1 cellular context compared by ENCODE assay signal in the genomic region with DNA sequence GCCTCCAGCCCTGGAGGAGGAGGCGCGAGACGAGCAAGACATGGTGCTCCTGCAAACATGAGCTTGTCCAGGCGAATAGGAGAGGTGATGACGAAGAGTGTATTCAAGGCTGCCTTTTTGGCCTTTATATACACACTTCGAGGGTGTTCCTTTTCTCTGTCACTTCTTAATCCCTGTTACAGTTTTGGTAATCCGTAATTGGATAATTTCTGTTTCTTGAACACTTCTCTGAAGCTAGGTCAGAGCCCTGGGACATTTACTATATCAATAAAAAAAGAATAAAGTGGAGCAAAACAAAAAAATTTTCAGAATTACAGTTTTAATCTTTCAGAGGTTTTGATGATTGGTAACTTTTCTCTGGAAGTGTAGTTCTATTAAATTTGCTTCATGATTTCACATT.
TF ChIP-seq lines count a peak whose summit lies in the region.

A gene (minus strand): TSS at position 101 of the 400 bp plus-strand sequence. CDS start 59 bp downstream, at position 42.

TF ChIP-seq in IMR-90, 13 proteins besides CTCF, POLR2A, EP300 and RAD21:
- no peak for TF ChIP-seq CEBPB (IDR thresholded peaks at IDR 0.05; ENCODE audit: low read depth, low read length)
- no peak for TF ChIP-seq NFE2L2 (IDR thresholded peaks at IDR 0.05; ENCODE audit: low read depth, low read length)
- TF ChIP-seq MAZ (IDR thresholded peaks at IDR 0.05; ENCODE audit: borderline replicate concordance, low read depth, low read length): no peak
- TF ChIP-seq, protein P1, sequence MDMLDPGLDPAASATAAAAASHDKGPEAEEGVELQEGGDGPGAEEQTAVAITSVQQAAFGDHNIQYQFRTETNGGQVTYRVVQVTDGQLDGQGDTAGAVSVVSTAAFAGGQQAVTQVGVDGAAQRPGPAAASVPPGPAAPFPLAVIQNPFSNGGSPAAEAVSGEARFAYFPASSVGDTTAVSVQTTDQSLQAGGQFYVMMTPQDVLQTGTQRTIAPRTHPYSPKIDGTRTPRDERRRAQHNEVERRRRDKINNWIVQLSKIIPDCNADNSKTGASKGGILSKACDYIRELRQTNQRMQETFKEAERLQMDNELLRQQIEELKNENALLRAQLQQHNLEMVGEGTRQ (IDR thresholded peaks at IDR 0.05; ENCODE audit: low read depth, low read length): no peak
- no peak for TF ChIP-seq RCOR1 (IDR thresholded peaks at IDR 0.05; ENCODE audit: insufficient replicate concordance, low read length)
- no peak for TF ChIP-seq BHLHE40 (IDR thresholded peaks at IDR 0.05; ENCODE audit: low read depth, low read length)
- TF ChIP-seq RFX5 (IDR thresholded peaks at IDR 0.05; ENCODE audit: low read depth, low read length): no peak
